Comparison of ENCODE assay signal across 18 cellular contexts in the genomic region with DNA sequence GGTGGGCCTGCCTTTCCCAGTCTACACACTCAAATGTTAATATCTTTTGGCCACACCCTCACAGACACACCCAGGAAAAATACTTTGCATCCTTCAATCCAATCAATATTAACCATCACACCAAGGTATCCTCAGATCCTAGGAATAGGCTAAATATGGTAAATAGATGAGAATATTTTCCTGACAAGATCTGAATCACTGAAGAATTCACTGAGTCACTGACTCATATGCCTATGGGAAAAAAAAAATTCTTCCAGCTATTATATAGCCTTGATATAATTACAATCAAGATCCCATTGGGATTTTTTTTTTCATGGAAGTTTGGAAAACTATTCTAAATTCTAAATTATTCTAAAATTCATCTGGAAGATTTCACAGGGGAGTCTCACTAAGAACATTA.
DNase-seq lines count a peak whose midpoint lies in the region; ATAC-seq and TF ChIP-seq lines count a peak whose summit lies in the region.
"Had no signal": no experiment of that assay in that cellular context is flagged by ENCODE, and none has a peak within 500 bp of the region (broad histone marks: within the 10 kb centered on the region; RNA-seq: fewer than 3 reads in every experiment).

No MANE protein-coding gene starts in this region.

- H3K9me3 ChIP-seq in tibial nerve (no peaks in the 10 kb centered on the region), body of pancreas (no peaks in the 10 kb centered on the region)
- H3K9me3 ChIP-seq: A549 had no signal

- no peak for TF ChIP-seq POLR2A in tibial nerve (IDR thresholded peaks at IDR 0.05)
- no peak for TF ChIP-seq POLR2A in body of pancreas (IDR thresholded peaks at IDR 0.05)

- no peaks in the 10 kb centered on the region for H3K27me3 ChIP-seq in tibial nerve
- H3K27me3 ChIP-seq in body of pancreas = no peaks in the 10 kb centered on the region

- DNase-seq in GM03348 (ENCODE audit: low spot score) (peak; percentile 12), LHCN-M2 (ENCODE audit: low read depth) (peak; percentile 26), astrocyte of the spinal cord (ENCODE audit: low read depth, low spot score) (peak; percentile 7), hepatic stellate cell (ENCODE audit: low spot score) (peak; percentile 11), tibial nerve (ENCODE audit: low spot score in 2 of 2) (no peak), body of pancreas (no peak)
- no peak for DNase-seq in effector CD4-positive, alpha-beta T cell
- DNase-seq: MM.1S, NCI-H1105 treated with DMSO at 0.1 percent for 48 hours, NCI-H1930, NCI-H2171, NCI-H510A, RPMI8226 had no signal

- ATAC-seq in GM21423 (IDR thresholded peaks at IDR 0.05; ENCODE audit: unreplicated experiment) (no peak), body of pancreas (no peak)
- ATAC-seq: A549 had no signal

- no peak for TF ChIP-seq EP300 in tibial nerve (IDR thresholded peaks at IDR 0.05)

- intact Hi-C loops in body of pancreas (cut with DNase I) = no loop called here

- TF ChIP-seq CTCF in astrocyte of the spinal cord (IDR thresholded peaks at IDR 0.05; ENCODE audit: low read depth, low read length) (no peak), tibial nerve (IDR thresholded peaks at IDR 0.05) (no peak), body of pancreas (IDR thresholded peaks at IDR 0.05) (no peak)

- in situ Hi-C loops in astrocyte of the spinal cord (cut with HindIII; ENCODE audit: low sequenced_read_pairs) = no loop called here

- H3K4me3 ChIP-seq in astrocyte of the spinal cord (ENCODE audit: low read depth, low read length) = no peak overlapping the region
- H3K4me3 ChIP-seq in tibial nerve = no peak overlapping the region
- no peak overlapping the region for H3K4me3 ChIP-seq in body of pancreas
- H3K4me3 ChIP-seq: A549 had no signal

- H3K4me1 ChIP-seq in tibial nerve (no peaks in the 10 kb centered on the region), body of pancreas (no peaks in the 10 kb centered on the region)
- H3K4me1 ChIP-seq: A549 had no signal

- H3K36me3 ChIP-seq in tibial nerve = no peaks in the 10 kb centered on the region
- no peaks in the 10 kb centered on the region for H3K36me3 ChIP-seq in body of pancreas (replicated peaks in 1 of 2; ENCODE audit: insufficient read depth in 1 of 2, low read depth in 2 of 2)

- H3K27ac ChIP-seq in tibial nerve = no peak overlapping the region
- no peak overlapping the region for H3K27ac ChIP-seq in body of pancreas
- H3K27ac ChIP-seq: A549, C4-2B, HL-60, KMS-11 had no signal

Comparison
In these comparisons a context has a peak if more than half of its experiments do, and no peak if none do; other contexts are left out.
1. DNase-seq: peak in GM03348 (single experiment), LHCN-M2 (single experiment), astrocyte of the spinal cord (single experiment) and hepatic stellate cell (single experiment); none in tibial nerve (0 of 2), body of pancreas (0 of 4) and effector CD4-positive, alpha-beta T cell (single experiment).